8 cellular contexts compared by ENCODE assay signal in genomic region chr13:41061075-41061913, GRCh38. TPM values are rescaled to one million over a fixed set of nuclear protein-coding genes. Genes with fewer than 3 reads are reported as not detected.
DNase-seq lines count a peak whose midpoint lies in the region; ATAC-seq and TF ChIP-seq lines count a peak whose summit lies in the region.

A gene with protein sequence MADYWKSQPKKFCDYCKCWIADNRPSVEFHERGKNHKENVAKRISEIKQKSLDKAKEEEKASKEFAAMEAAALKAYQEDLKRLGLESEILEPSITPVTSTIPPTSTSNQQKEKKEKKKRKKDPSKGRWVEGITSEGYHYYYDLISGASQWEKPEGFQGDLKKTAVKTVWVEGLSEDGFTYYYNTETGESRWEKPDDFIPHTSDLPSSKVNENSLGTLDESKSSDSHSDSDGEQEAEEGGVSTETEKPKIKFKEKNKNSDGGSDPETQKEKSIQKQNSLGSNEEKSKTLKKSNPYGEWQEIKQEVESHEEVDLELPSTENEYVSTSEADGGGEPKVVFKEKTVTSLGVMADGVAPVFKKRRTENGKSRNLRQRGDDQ (plus strand): TSS chr13:41061509. CDS start chr13:41061674, 165 bp downstream.

- H3K27ac ChIP-seq in KOPT-K1 (ENCODE audit: low read depth, low read length, poor library complexity, severe bottlenecking) (peak within 1 kb of the TSS; percentile 89), fibroblast of lung (ENCODE audit: insufficient read depth, low read length) (peak within 1 kb of the TSS; percentile 99)

- H3K27me3 ChIP-seq in fibroblast of lung (ENCODE audit: control insufficient read depth, insufficient read depth, low read length), result no peaks in the 10 kb centered on the region

- peak within 1 kb of the TSS; percentile 93 for H3K9ac ChIP-seq in fibroblast of lung (ENCODE audit: insufficient read depth, low read length)

- H3K4me1 Mint-ChIP-seq in activated T-helper 1 cell treated with anti-CD3 and anti-CD28 coated beads, Interleukin-12 subunit alpha, Interleukin-12 subunit beta, Interleukin-2, Interleukin-4 antibody, amounts not matched to agents 30 ng/mL and 10 ng/mL and 1 ng/mL, durations not matched to agents 14 hours and 24 hours and 36 hours (ENCODE audit: low read depth), result peaks cover 72% of the 10 kb centered on the region
- peaks cover 20 to 66% (median 57%) of the 10 kb centered on the region in 4 donors for H3K4me1 Mint-ChIP-seq in naive thymus-derived CD8-positive, alpha-beta T cell
- peaks cover 26 to 60% of the 10 kb centered on the region in 2 donors for H3K4me1 Mint-ChIP-seq in stimulated activated naive B cell treated with anti-CD40 and anti-IgM and Interleukin-4, amounts not matched to agents 10 μg/mL and 1 μg/mL and 100 μg/mL, for 72 hours

- H4K20me1 ChIP-seq in fibroblast of lung (ENCODE audit: control insufficient read depth, extremely low read depth, insufficient read depth, low read length), result no peaks in the 10 kb centered on the region

- H3K4me2 ChIP-seq in fibroblast of lung (ENCODE audit: extremely low read depth, insufficient read depth, low read length), result peak within 1 kb of the TSS; percentile 67

- intact Hi-C loops in activated T-helper 1 cell treated with anti-CD3 and anti-CD28 coated beads, Interleukin-12 subunit alpha, Interleukin-12 subunit beta, Interleukin-2, Interleukin-4 antibody, amounts not matched to agents 30 ng/mL and 10 ng/mL and 1 ng/mL, durations not matched to agents 14 hours and 24 hours and 36 hours (cut with micrococcal nuclease), result loop anchor here (1.0 to 5.0 kb wide), 10 partner anchors 71 to 1210 kb away; partner anchors contain the start of genes DGKH, KBTBD6, MRPS31 and MTRF1

- peak within 1 kb of the TSS; percentile 99 for H3K27ac Mint-ChIP-seq in activated T-helper 1 cell treated with anti-CD3 and anti-CD28 coated beads, Interleukin-12 subunit alpha, Interleukin-12 subunit beta, Interleukin-2, Interleukin-4 antibody, amounts not matched to agents 30 ng/mL and 10 ng/mL and 1 ng/mL, durations not matched to agents 14 hours and 24 hours and 36 hours
- H3K27ac Mint-ChIP-seq in naive thymus-derived CD8-positive, alpha-beta T cell, result peak within 1 kb of the TSS; percentile 98 to 100 (median 99)
- H3K27ac Mint-ChIP-seq in stimulated activated naive B cell treated with anti-CD40 and anti-IgM and Interleukin-4, amounts not matched to agents 10 μg/mL and 1 μg/mL and 100 μg/mL, for 72 hours, result peak within 1 kb of the TSS; percentile 100

- TF ChIP-seq CTCF in fibroblast of lung (conservative IDR thresholded peaks at IDR 0.05 in 1 of 2, IDR thresholded peaks at IDR 0.05 in 1 of 2; ENCODE audit: low read depth in 1 of 2, low read length in 2 of 2), result peak in 1 of 2 donors; percentile 34

- no peaks in the 10 kb centered on the region for H3K9me3 Mint-ChIP-seq in activated T-helper 1 cell treated with anti-CD3 and anti-CD28 coated beads, Interleukin-12 subunit alpha, Interleukin-12 subunit beta, Interleukin-2, Interleukin-4 antibody, amounts not matched to agents 30 ng/mL and 10 ng/mL and 1 ng/mL, durations not matched to agents 14 hours and 24 hours and 36 hours
- peaks cover 0 to 10% (median 0%) of the 10 kb centered on the region in 9 donors for H3K9me3 Mint-ChIP-seq in naive thymus-derived CD8-positive, alpha-beta T cell
- H3K9me3 Mint-ChIP-seq in stimulated activated naive B cell treated with anti-CD40 and anti-IgM and Interleukin-4, amounts not matched to agents 10 μg/mL and 1 μg/mL and 100 μg/mL, for 72 hours, result no peaks in the 10 kb centered on the region

- H3K36me3 ChIP-seq in KOPT-K1 (ENCODE audit: insufficient read depth, low read length) (peaks cover 28% of the 10 kb centered on the region), fibroblast of lung (ENCODE audit: control insufficient read depth, insufficient read depth, low read length) (no peaks in the 10 kb centered on the region)

- peaks cover 63% of the 10 kb centered on the region for H3K79me2 ChIP-seq in fibroblast of lung (ENCODE audit: control insufficient read depth, insufficient read depth, low read length)

- H3K4me3 ChIP-seq in fibroblast of lung (replicated peaks in 1 of 4; ENCODE audit: control extremely low read depth in 1 of 4, insufficient read depth in 1 of 4, low read depth in 3 of 4, low read length in 4 of 4), result peak within 1 kb of the TSS; percentile 84 to 93 (median 88)

- peaks cover 23% of the 10 kb centered on the region for H3K4me1 ChIP-seq in fibroblast of lung (ENCODE audit: control insufficient read depth, extremely low read depth, insufficient read depth, low read length)

- H3K9me3 ChIP-seq in KOPT-K1 (ENCODE audit: insufficient read depth, low read length, poor library complexity, severe bottlenecking), result no peaks in the 10 kb centered on the region
- no peaks in the 10 kb centered on the region for H3K9me3 ChIP-seq in fibroblast of lung (ENCODE audit: control insufficient read depth, insufficient read depth, low read depth, low read length)

- ATAC-seq in GM21786 (IDR thresholded peaks at IDR 0.05; ENCODE audit: unreplicated experiment), result peak; percentile 75
- peak; percentile 58 to 62 for ATAC-seq in naive thymus-derived CD8-positive, alpha-beta T cell
- peak; percentile 80 to 82 for ATAC-seq in stimulated activated naive B cell treated with anti-CD40 and anti-IgM and Interleukin-4, amounts not matched to agents 10 μg/mL and 1 μg/mL and 100 μg/mL, for 72 hours (replicated peaks)

- peak; percentile 90 for DNase-seq in Daoy (ENCODE audit: low read depth)
- peak; percentile 92 for DNase-seq in RKO (ENCODE audit: low spot score)
- DNase-seq in activated T-helper 1 cell treated with anti-CD3 and anti-CD28 coated beads, Interleukin-12 subunit alpha, Interleukin-12 subunit beta, Interleukin-2, Interleukin-4 antibody, amounts not matched to agents 30 ng/mL and 10 ng/mL and 1 ng/mL, durations not matched to agents 14 hours and 24 hours and 36 hours (ENCODE audit: low spot score), result peak; percentile 85
- peak; percentile 94 to 98 for DNase-seq in fibroblast of lung (ENCODE audit: low read depth in 2 of 2)
- DNase-seq in naive thymus-derived CD8-positive, alpha-beta T cell, result peak; percentile 73 to 99 (median 86)
- DNase-seq in stimulated activated naive B cell treated with anti-CD40 and anti-IgM and Interleukin-4, amounts not matched to agents 10 μg/mL and 1 μg/mL and 100 μg/mL, for 72 hours, result peak; percentile 92

- peak within 1 kb of the TSS; percentile 98 for H3K4me3 Mint-ChIP-seq in activated T-helper 1 cell treated with anti-CD3 and anti-CD28 coated beads, Interleukin-12 subunit alpha, Interleukin-12 subunit beta, Interleukin-2, Interleukin-4 antibody, amounts not matched to agents 30 ng/mL and 10 ng/mL and 1 ng/mL, durations not matched to agents 14 hours and 24 hours and 36 hours
- peak within 1 kb of the TSS; percentile 95 to 100 (median 100) for H3K4me3 Mint-ChIP-seq in naive thymus-derived CD8-positive, alpha-beta T cell
- peak within 1 kb of the TSS; percentile 99 to 100 for H3K4me3 Mint-ChIP-seq in stimulated activated naive B cell treated with anti-CD40 and anti-IgM and Interleukin-4, amounts not matched to agents 10 μg/mL and 1 μg/mL and 100 μg/mL, for 72 hours

- H2AFZ ChIP-seq in fibroblast of lung (ENCODE audit: low read length), result peak within 1 kb of the TSS; percentile 96

- H3K36me3 Mint-ChIP-seq in activated T-helper 1 cell treated with anti-CD3 and anti-CD28 coated beads, Interleukin-12 subunit alpha, Interleukin-12 subunit beta, Interleukin-2, Interleukin-4 antibody, amounts not matched to agents 30 ng/mL and 10 ng/mL and 1 ng/mL, durations not matched to agents 14 hours and 24 hours and 36 hours (ENCODE audit: low read depth), result peaks cover 21% of the 10 kb centered on the region
- peaks cover 0 to 19% (median 7%) of the 10 kb centered on the region in 3 donors for H3K36me3 Mint-ChIP-seq in naive thymus-derived CD8-positive, alpha-beta T cell
- H3K36me3 Mint-ChIP-seq in stimulated activated naive B cell treated with anti-CD40 and anti-IgM and Interleukin-4, amounts not matched to agents 10 μg/mL and 1 μg/mL and 100 μg/mL, for 72 hours, result peaks cover 17 to 32% of the 10 kb centered on the region in 2 donors

- H3K27me3 Mint-ChIP-seq in activated T-helper 1 cell treated with anti-CD3 and anti-CD28 coated beads, Interleukin-12 subunit alpha, Interleukin-12 subunit beta, Interleukin-2, Interleukin-4 antibody, amounts not matched to agents 30 ng/mL and 10 ng/mL and 1 ng/mL, durations not matched to agents 14 hours and 24 hours and 36 hours (ENCODE audit: insufficient read depth), result peaks cover 6% of the 10 kb centered on the region
- H3K27me3 Mint-ChIP-seq in naive thymus-derived CD8-positive, alpha-beta T cell, result peaks cover 0 to 13% (median 0%) of the 10 kb centered on the region in 5 donors
- no peaks in the 10 kb centered on the region for H3K27me3 Mint-ChIP-seq in stimulated activated naive B cell treated with anti-CD40 and anti-IgM and Interleukin-4, amounts not matched to agents 10 μg/mL and 1 μg/mL and 100 μg/mL, for 72 hours

- POLR2A ChIA-PET in naive thymus-derived CD8-positive, alpha-beta T cell (lab: Charles Lee), result interaction anchor here (0.6 to 4.4 kb wide), 30 partner anchors 13 to 401 kb away, joined by 3 to 51 read pairs (median 4); partner anchors contain the start of genes ELF1, MTRF1, NAA16 and SLC25A15

RNA-seq across cellular contexts. Expression of the gene that starts here (rescaled TPM):
- total RNA-seq in Daoy (2014; rRNA removed; shearing (Covaris generic)), result 10.0 and 10.5 TPM in 2 replicates
- total RNA-seq in activated T-helper 1 cell treated with anti-CD3 and anti-CD28 coated beads, Interleukin-12 subunit alpha, Interleukin-12 subunit beta, Interleukin-2, Interleukin-4 antibody, amounts not matched to agents 30 ng/mL and 10 ng/mL and 1 ng/mL, durations not matched to agents 14 hours and 24 hours and 36 hours, result 13.4 and 14.0 TPM in 2 replicates
- total RNA-seq in fibroblast of lung, result 12.6 and 13.7 TPM in 2 replicates
- 17.7 and 18.2 TPM in 2 replicates for polyA plus RNA-seq in fibroblast of lung
- 15.3 and 16.6 TPM in 2 replicates for polyA plus RNA-seq in fibroblast of lung (2012)
- polyA minus RNA-seq in fibroblast of lung (ENCODE audit: low replicate concordance), result 0.33 and 0.82 TPM in 2 replicates
- total RNA-seq in naive thymus-derived CD8-positive, alpha-beta T cell, result 1 to 10 TPM; 8.8 to 9.0 TPM
- 1 to 10 TPM; 3.7 to 4.9 (median 3.9) TPM for polyA plus RNA-seq in naive thymus-derived CD8-positive, alpha-beta T cell

Comparison
In these comparisons a context has a peak if more than half of its experiments do, and no peak if none do; other contexts are left out.
1. Peak in every context shown above with its lines: DNase-seq, ATAC-seq, H3K4me3 ChIP-seq and H3K27ac ChIP-seq.